ENCODE assay signal across 29 cellular contexts in the genomic region with DNA sequence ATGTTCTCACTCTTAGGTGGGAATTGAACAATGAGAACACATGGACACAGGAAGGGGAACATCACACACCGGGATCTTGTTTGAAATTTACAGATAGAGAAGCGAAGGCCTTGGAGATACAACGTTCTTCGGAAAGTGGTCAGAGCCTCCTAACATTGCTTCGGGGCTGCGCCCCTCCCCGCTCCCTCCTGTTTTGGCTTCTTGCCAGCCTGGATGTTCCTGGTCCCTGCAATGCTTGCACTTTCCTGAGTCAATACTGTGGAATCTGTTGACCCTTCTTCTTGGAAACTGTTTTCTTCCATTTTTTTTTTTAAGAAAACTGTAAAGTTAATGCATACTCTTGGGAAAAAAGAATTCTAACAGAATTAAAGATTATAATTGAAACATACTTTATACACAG.
"Had no signal": no experiment of that assay in that cellular context is flagged by ENCODE, and none has a peak within 500 bp of the region (broad histone marks: within the 10 kb centered on the region; RNA-seq: fewer than 3 reads in every experiment).

No MANE protein-coding gene starts in this region.

- H3K9me3 ChIP-seq: ascending aorta, breast epithelium, colonic mucosa, esophagus squamous epithelium, gastroesophageal sphincter had no signal

- H3K36me3 ChIP-seq: ascending aorta, breast epithelium, cardiac muscle cell, colonic mucosa, esophagus squamous epithelium, gastroesophageal sphincter, heart right ventricle had no signal

- H3K4me1 Mint-ChIP-seq: brain had no signal

- DNase-seq: activated CD4-positive, alpha-beta memory T cell treated with anti-CD3 and anti-CD28 coated beads for 36 hours; activated CD4-positive, alpha-beta T cell treated with anti-CD3 and anti-CD28 coated beads for 36 hours; activated CD4-positive, alpha-beta T cell treated with anti-CD3 and anti-CD28 coated beads, Interleukin-2, amount 10 ng/mL, durations not matched to agents 24 days and 14 days; activated CD4-positive, CD25-positive, alpha-beta regulatory T cell; activated CD4-positive, CD25-positive, alpha-beta regulatory T cell treated with anti-CD3 and anti-CD28 coated beads, Interleukin-2, amount 50 U/mL, for 72 hours; activated CD8-positive, alpha-beta memory T cell treated with anti-CD3 and anti-CD28 coated beads, Interleukin-2, amount 50 U/mL, for 48 hours; activated CD8-positive, alpha-beta T cell treated with anti-CD3 and anti-CD28 coated beads, Interleukin-2, amount 10 ng/mL, durations not matched to agents 7 days and 5 days; activated gamma-delta T cell; activated naive CD4-positive, alpha-beta T cell; activated naive CD4-positive, alpha-beta T cell treated with anti-CD3 and anti-CD28 coated beads, Interleukin-2, amount 10 ng/mL, durations not matched to agents 7 days and 5 days; activated naive CD8-positive, alpha-beta T cell treated with anti-CD3 and anti-CD28 coated beads, Interleukin-2, amount 10 ng/mL, durations not matched to agents 7 days and 5 days; activated T-cell treated with anti-CD3 and anti-CD28 coated beads for 4 hours; activated T-cell treated with anti-CD3 and anti-CD28 coated beads, Interleukin-2, amount 50 U/mL, for 24 hours; activated T-cell treated with anti-CD3 and anti-CD28 coated beads, Interleukin-2, amount 50 U/mL, for 72 hours; central memory CD4-positive, alpha-beta T cell; cerebellar nuclear complex; colonic mucosa; effector CD8-positive, alpha-beta T cell; esophagus squamous epithelium; foreskin melanocyte; heart right ventricle; T-helper 2 cell had no signal

- H3K4me1 ChIP-seq: ascending aorta, breast epithelium, colonic mucosa, esophagus squamous epithelium, gastroesophageal sphincter, heart right ventricle had no signal

- H3K36me3 Mint-ChIP-seq: activated CD4-positive, alpha-beta memory T cell treated with anti-CD3 and anti-CD28 coated beads for 36 hours; brain had no signal

- H3K27me3 Mint-ChIP-seq: activated CD4-positive, alpha-beta memory T cell treated with anti-CD3 and anti-CD28 coated beads for 36 hours; activated CD4-positive, alpha-beta T cell treated with anti-CD3 and anti-CD28 coated beads for 36 hours; activated CD4-positive, alpha-beta T cell treated with anti-CD3 and anti-CD28 coated beads, Interleukin-2, amount 10 ng/mL, durations not matched to agents 24 days and 14 days; activated naive CD4-positive, alpha-beta T cell treated with anti-CD3 and anti-CD28 coated beads, Interleukin-2, amount 10 ng/mL, durations not matched to agents 7 days and 5 days; activated naive CD8-positive, alpha-beta T cell treated with anti-CD3 and anti-CD28 coated beads, Interleukin-2, amount 10 ng/mL, durations not matched to agents 7 days and 5 days; activated T-cell treated with anti-CD3 and anti-CD28 coated beads, Interleukin-2, amount 50 U/mL, for 24 hours had no signal

- ATAC-seq: activated CD4-positive, alpha-beta T cell treated with anti-CD3 and anti-CD28 coated beads for 36 hours; activated CD8-positive, alpha-beta T cell treated with anti-CD3 and anti-CD28 coated beads, Interleukin-2, amount 10 ng/mL, durations not matched to agents 7 days and 5 days; activated naive CD4-positive, alpha-beta T cell treated with anti-CD3 and anti-CD28 coated beads, Interleukin-2, amount 50 U/mL, for 72 hours; activated T-cell treated with anti-CD3 and anti-CD28 coated beads, Interleukin-2, amount 50 U/mL, for 72 hours; gastroesophageal sphincter; heart right ventricle had no signal

- H3K4me3 Mint-ChIP-seq: activated CD4-positive, alpha-beta memory T cell treated with anti-CD3 and anti-CD28 coated beads for 36 hours; activated CD4-positive, alpha-beta T cell treated with anti-CD3 and anti-CD28 coated beads for 36 hours; activated CD4-positive, alpha-beta T cell treated with anti-CD3 and anti-CD28 coated beads, Interleukin-2, amount 10 ng/mL, durations not matched to agents 24 days and 14 days; activated CD8-positive, alpha-beta T cell treated with anti-CD3 and anti-CD28 coated beads, Interleukin-2, amount 10 ng/mL, durations not matched to agents 7 days and 5 days; activated naive CD4-positive, alpha-beta T cell treated with anti-CD3 and anti-CD28 coated beads, Interleukin-2, amount 10 ng/mL, durations not matched to agents 7 days and 5 days; activated T-cell treated with anti-CD3 and anti-CD28 coated beads, Interleukin-2, amount 50 U/mL, for 24 hours; activated T-cell treated with anti-CD3 and anti-CD28 coated beads, Interleukin-2, amount 50 U/mL, for 72 hours; brain had no signal

- H3K27me3 ChIP-seq: ascending aorta, breast epithelium, cardiac muscle cell, colonic mucosa, esophagus squamous epithelium, gastroesophageal sphincter, heart right ventricle had no signal

- H3K4me3 ChIP-seq: ascending aorta, breast epithelium, cardiac muscle cell, colonic mucosa, esophagus squamous epithelium, gastroesophageal sphincter, heart right ventricle had no signal

- H3K27ac Mint-ChIP-seq: activated CD4-positive, alpha-beta memory T cell treated with anti-CD3 and anti-CD28 coated beads for 36 hours; activated CD4-positive, alpha-beta T cell treated with anti-CD3 and anti-CD28 coated beads for 36 hours; activated CD4-positive, alpha-beta T cell treated with anti-CD3 and anti-CD28 coated beads, Interleukin-2, amount 10 ng/mL, durations not matched to agents 24 days and 14 days; activated CD8-positive, alpha-beta T cell treated with anti-CD3 and anti-CD28 coated beads, Interleukin-2, amount 10 ng/mL, durations not matched to agents 7 days and 5 days; activated naive CD4-positive, alpha-beta T cell treated with anti-CD3 and anti-CD28 coated beads, Interleukin-2, amount 10 ng/mL, durations not matched to agents 7 days and 5 days; activated naive CD8-positive, alpha-beta T cell treated with anti-CD3 and anti-CD28 coated beads, Interleukin-2, amount 10 ng/mL, durations not matched to agents 7 days and 5 days; activated T-cell treated with anti-CD3 and anti-CD28 coated beads, Interleukin-2, amount 50 U/mL, for 24 hours; activated T-cell treated with anti-CD3 and anti-CD28 coated beads, Interleukin-2, amount 50 U/mL, for 72 hours; brain had no signal

- H3K27ac ChIP-seq: ascending aorta, breast epithelium, cardiac muscle cell, colonic mucosa, epithelial cell of prostate, esophagus squamous epithelium, gastroesophageal sphincter, heart right ventricle had no signal
